In genomic region chr6:41936073-41936837, GRCh38 we compare ENCODE assay signal across 8 cellular contexts. TPM values are rescaled to one million over a fixed set of nuclear protein-coding genes. Genes with fewer than 3 reads are reported as not detected.
A peak's percentile ranks its signal among the peaks of the same experiment; 100 is the strongest.
DNase-seq lines count a peak whose midpoint lies in the region; ATAC-seq, FAIRE-seq and TF ChIP-seq lines count a peak whose summit lies in the region.

No MANE protein-coding gene starts in this region.

- 37% methylated on average over 10 of the region's 10 CpGs; no CpG with 5 or more reads in 1 of the 2 donors for WGBS in transverse colon (ENCODE audit: low coverage in 1 of 2), 2 donors

- no peak overlapping the region for H2AFZ ChIP-seq in KMS-11 (ENCODE audit: low read depth)

- peak; percentile 45 to 99 (median 64) for DNase-seq in CD4-positive, CD25-positive, alpha-beta regulatory T cell
- DNase-seq in SIG-M5 (lab: John Stamatoyannopoulos, UW), result peak; percentile 90
- peak; percentile 80 for DNase-seq in activated naive CD4-positive, alpha-beta T cell treated with anti-CD3 and anti-CD28 coated beads for 36 hours
- peak; percentile 71 to 86 for DNase-seq in frontal cortex (ENCODE audit: low spot score in 2 of 2)
- peak; percentile 85 for DNase-seq in osteocyte (ENCODE audit: extremely low spot score, unreplicated experiment)
- peak; percentile 64 for DNase-seq in transverse colon

- peaks cover 13% of the 10 kb centered on the region; the same call in 1 of the 2 replicates for H3K79me2 ChIP-seq in KMS-11 (ENCODE audit: insufficient read depth, low read depth)

- peaks cover 13 to 74% (median 56%) of the 10 kb centered on the region in 4 donors for H3K4me1 Mint-ChIP-seq in CD4-positive, CD25-positive, alpha-beta regulatory T cell
- H3K4me1 Mint-ChIP-seq in activated naive CD4-positive, alpha-beta T cell treated with anti-CD3 and anti-CD28 coated beads for 36 hours (ENCODE audit: low read depth), result peaks cover 38% of the 10 kb centered on the region
- peaks cover 31% of the 10 kb centered on the region for H3K4me1 Mint-ChIP-seq in osteocyte (ENCODE audit: unreplicated experiment)

- peak overlapping the region; percentile 76 for H3K27ac ChIP-seq in CD4-positive, CD25-positive, alpha-beta regulatory T cell (ENCODE audit: insufficient read depth, low read length, poor library complexity, severe bottlenecking)
- peak overlapping the region; percentile 56 for H3K27ac ChIP-seq in KMS-11
- H3K27ac ChIP-seq in transverse colon, result peak overlapping the region; percentile 6 to 45 (median 26)

- TF ChIP-seq CTCF in KMS-11 (conservative IDR thresholded peaks at IDR 0.05; ENCODE audit: low read depth, low read length) (peak; percentile 80), osteocyte (IDR thresholded peaks at IDR 0.05) (peak; percentile 76), transverse colon (IDR thresholded peaks at IDR 0.05) (peak; percentile 75 to 84 (median 78))

- H3K27ac Mint-ChIP-seq in CD4-positive, CD25-positive, alpha-beta regulatory T cell, result peak overlapping the region; percentile 52 to 96 (median 83)
- H3K27ac Mint-ChIP-seq in activated naive CD4-positive, alpha-beta T cell treated with anti-CD3 and anti-CD28 coated beads for 36 hours, result peak overlapping the region; percentile 99
- H3K27ac Mint-ChIP-seq in osteocyte (ENCODE audit: unreplicated experiment), result peak overlapping the region; percentile 75

- peaks cover 52% of the 10 kb centered on the region for H3K36me3 ChIP-seq in CD4-positive, CD25-positive, alpha-beta regulatory T cell (ENCODE audit: control insufficient read depth, insufficient read depth, low read length)
- H3K36me3 ChIP-seq in KMS-11 (ENCODE audit: insufficient read depth) (peaks cover 5% of the 10 kb centered on the region; the same call in 1 of the 2 replicates), transverse colon (peaks cover 0 to 39% (median 14%) of the 10 kb centered on the region in 4 donors)

- peaks cover 58% of the 10 kb centered on the region for H3K4me1 ChIP-seq in CD4-positive, CD25-positive, alpha-beta regulatory T cell (ENCODE audit: control insufficient read depth, insufficient read depth, low read length, poor library complexity, severe bottlenecking)
- H3K4me1 ChIP-seq in KMS-11 (ENCODE audit: low read depth, poor library complexity, severe bottlenecking), result peaks cover 54% of the 10 kb centered on the region
- peaks cover 24 to 54% (median 37%) of the 10 kb centered on the region in 4 donors for H3K4me1 ChIP-seq in transverse colon

- no peaks in the 10 kb centered on the region for H3K27me3 Mint-ChIP-seq in CD4-positive, CD25-positive, alpha-beta regulatory T cell
- no peaks in the 10 kb centered on the region for H3K27me3 Mint-ChIP-seq in activated naive CD4-positive, alpha-beta T cell treated with anti-CD3 and anti-CD28 coated beads for 36 hours (ENCODE audit: low read depth)
- H3K27me3 Mint-ChIP-seq in osteocyte (ENCODE audit: unreplicated experiment), result no peaks in the 10 kb centered on the region

- no peaks in the 10 kb centered on the region; the same call in 1 of the 2 replicates for H4K20me1 ChIP-seq in KMS-11 (ENCODE audit: insufficient read depth)

- H3K4me2 ChIP-seq in KMS-11, result peak overlapping the region; percentile 47; the same call in 1 of the 2 replicates

- ATAC-seq in CD4-positive, CD25-positive, alpha-beta regulatory T cell (ENCODE audit: low read depth in 2 of 2), result peak; percentile 79 to 81
- peak; percentile 47 for ATAC-seq in GM19455 (IDR thresholded peaks at IDR 0.05; ENCODE audit: unreplicated experiment)

- in situ Hi-C loops in transverse colon (cut with MboI; ENCODE audit: low pct_ligation_motif_present in 1 of 4, low pct_unique_long_range_greater_than_20kb in 1 of 4, low sequenced_read_pairs in 3 of 4), result loop anchor here in 2 of 4 donors (10.0 to 25.0 kb wide), 2 partner anchors 109 to 276 kb away; partner anchors contain the start of gene MRPS10 (in 1 of the 2)

- no peaks in the 10 kb centered on the region for H3K9me3 Mint-ChIP-seq in CD4-positive, CD25-positive, alpha-beta regulatory T cell
- H3K9me3 Mint-ChIP-seq in activated naive CD4-positive, alpha-beta T cell treated with anti-CD3 and anti-CD28 coated beads for 36 hours, result no peaks in the 10 kb centered on the region
- H3K9me3 Mint-ChIP-seq in osteocyte (ENCODE audit: unreplicated experiment), result no peaks in the 10 kb centered on the region

- no peak overlapping the region for H3K9ac ChIP-seq in KMS-11

- no peaks in the 10 kb centered on the region for H3K9me3 ChIP-seq in CD4-positive, CD25-positive, alpha-beta regulatory T cell (ENCODE audit: control insufficient read depth in 2 of 2, low read length in 2 of 2)
- H3K9me3 ChIP-seq in transverse colon, result no peaks in the 10 kb centered on the region

- CTCF ChIA-PET in activated naive CD4-positive, alpha-beta T cell treated with anti-CD3 and anti-CD28 coated beads for 36 hours (lab: Charles Lee), result interaction anchor here (0.6 to 13.6 kb wide), 10 partner anchors 8 to 149 kb away, joined by 3 to 296 read pairs (median 3); partner anchors contain the start of genes BYSL, MED20, TAF8 and TOMM6

- TF ChIP-seq POLR2A in transverse colon (IDR thresholded peaks at IDR 0.05), result no peak

- no peaks in the 10 kb centered on the region for H3K27me3 ChIP-seq in CD4-positive, CD25-positive, alpha-beta regulatory T cell (ENCODE audit: control insufficient read depth, insufficient read depth, low read length)
- no peaks in the 10 kb centered on the region for H3K27me3 ChIP-seq in KMS-11 (ENCODE audit: insufficient read depth, low read depth)
- no peaks in the 10 kb centered on the region for H3K27me3 ChIP-seq in transverse colon

- H3K36me3 Mint-ChIP-seq in CD4-positive, CD25-positive, alpha-beta regulatory T cell, result peaks cover 30% of the 10 kb centered on the region
- peaks cover 86% of the 10 kb centered on the region for H3K36me3 Mint-ChIP-seq in activated naive CD4-positive, alpha-beta T cell treated with anti-CD3 and anti-CD28 coated beads for 36 hours (ENCODE audit: low read depth)
- peaks cover 25% of the 10 kb centered on the region for H3K36me3 Mint-ChIP-seq in osteocyte (ENCODE audit: unreplicated experiment)

- H3K4me3 ChIP-seq in CD4-positive, CD25-positive, alpha-beta regulatory T cell (ENCODE audit: low read depth, low read length), result peak overlapping the region; percentile 75
- no peak overlapping the region for H3K4me3 ChIP-seq in KMS-11 (IDR thresholded peaks at IDR 0.05; ENCODE audit: insufficient read depth, low read depth, low read length)
- H3K4me3 ChIP-seq in transverse colon, result no peak overlapping the region

- peak overlapping the region; percentile 75 to 95 (median 94) for H3K4me3 Mint-ChIP-seq in CD4-positive, CD25-positive, alpha-beta regulatory T cell
- peak overlapping the region; percentile 100 for H3K4me3 Mint-ChIP-seq in activated naive CD4-positive, alpha-beta T cell treated with anti-CD3 and anti-CD28 coated beads for 36 hours
- H3K4me3 Mint-ChIP-seq in osteocyte (ENCODE audit: unreplicated experiment), result no peak overlapping the region

- TF ChIP-seq EP300 in transverse colon (IDR thresholded peaks at IDR 0.05; ENCODE audit: low read depth), result no peak

- no peak for FAIRE-seq in frontal cortex (lab: Jason Lieb, UNC)

- intact Hi-C loops in activated naive CD4-positive, alpha-beta T cell treated with anti-CD3 and anti-CD28 coated beads for 36 hours (cut with micrococcal nuclease), result loop anchor here (1.0 to 5.0 kb wide), 7 partner anchors 15 to 149 kb away; partner anchors contain the start of genes BYSL, MED20, TOMM6 and USP49
- intact Hi-C loops in transverse colon (cut with DNase I; ENCODE audit: low total_unique reads), result loop anchor here (5.0 kb wide), 1 partner anchor 106 kb away; no protein-coding TSS in a partner anchor

RNA-seq across cellular contexts. Expression of gene CCND3, which starts 5.4 kb away (rescaled TPM):
- total RNA-seq in CD4-positive, CD25-positive, alpha-beta regulatory T cell, result 319 TPM
- polyA plus RNA-seq in CD4-positive, CD25-positive, alpha-beta regulatory T cell, result 100 to 1,000 TPM; 246 to 564 (median 389) TPM
- total RNA-seq in activated naive CD4-positive, alpha-beta T cell treated with anti-CD3 and anti-CD28 coated beads for 36 hours, result 1,000 to 10,000 TPM; 1,152 to 1,165 TPM
- total RNA-seq in frontal cortex (12.6 TPM), osteocyte (82.7 and 91.2 TPM in 2 replicates), transverse colon (100 to 1,000 TPM in 1 of 4 donors, 10 to 100 TPM in 3; 55.3 to 178 (median 75.6) TPM)

RNA-seq across cellular contexts. Expression of gene BYSL, which starts 15.0 kb away (rescaled TPM):
- 1.8 TPM for total RNA-seq in CD4-positive, CD25-positive, alpha-beta regulatory T cell
- polyA plus RNA-seq in CD4-positive, CD25-positive, alpha-beta regulatory T cell, result 1 to 10 TPM; 5.0 to 7.6 (median 5.9) TPM
- 10 to 100 TPM; 49.8 TPM for total RNA-seq in activated naive CD4-positive, alpha-beta T cell treated with anti-CD3 and anti-CD28 coated beads for 36 hours
- total RNA-seq in frontal cortex, result 14.7 TPM
- total RNA-seq in osteocyte, result 20.2 and 22.7 TPM in 2 replicates
- total RNA-seq in transverse colon, result 1 to 10 TPM; 3.4 to 5.9 (median 5.2) TPM

RNA-seq across cellular contexts. Expression of gene MED20, which starts 15.3 kb away (rescaled TPM):
- 4.3 TPM for total RNA-seq in CD4-positive, CD25-positive, alpha-beta regulatory T cell
- 1 to 10 TPM; 3.0 to 7.9 (median 6.1) TPM for polyA plus RNA-seq in CD4-positive, CD25-positive, alpha-beta regulatory T cell
- 10 to 100 TPM; 24.0 to 27.4 TPM for total RNA-seq in activated naive CD4-positive, alpha-beta T cell treated with anti-CD3 and anti-CD28 coated beads for 36 hours
- total RNA-seq in frontal cortex (16.7 TPM), osteocyte (24.3 and 30.0 TPM in 2 replicates), transverse colon (10 to 100 TPM; 15.4 to 25.7 (median 18.5) TPM)

RNA-seq across cellular contexts. Expression of gene USP49, which starts 41.1 kb away (rescaled TPM):
- total RNA-seq in CD4-positive, CD25-positive, alpha-beta regulatory T cell, result 2.9 TPM
- polyA plus RNA-seq in CD4-positive, CD25-positive, alpha-beta regulatory T cell, result 1 to 10 TPM in 1 of 4 donors, under 1 TPM in 3; 0.34 to 1.0 (median 0.47) TPM
- 1 to 10 TPM; 8.3 to 8.4 TPM for total RNA-seq in activated naive CD4-positive, alpha-beta T cell treated with anti-CD3 and anti-CD28 coated beads for 36 hours
- total RNA-seq in frontal cortex (10.6 TPM), osteocyte (5.2 and 5.4 TPM in 2 replicates), transverse colon (1 to 10 TPM; 2.3 to 7.9 (median 4.0) TPM)

Comparison
In these comparisons a context has a peak if more than half of its experiments do, and no peak if none do; other contexts are left out.
1. H3K27ac ChIP-seq: peak in every context shown above with its lines; median percentile 76 in CD4-positive, CD25-positive, alpha-beta regulatory T cell; 56 in KMS-11; 26 in transverse colon.